In genomic region chr19:10568826-10569651, GRCh38 we compare ENCODE assay signal across 1 cellular context.
TF ChIP-seq lines count a peak whose summit lies in the region.

TSS of gene CDKN2D (minus strand) at chr19:10568979. CDS start at chr19:10568653, 326 bp downstream.

TF ChIP-seq in HepG2, 621 proteins besides CTCF, POLR2A, EP300 and RAD21 (continued from another document and continues in another):
- no peak for TF ChIP-seq RERE (CRISPR knock-in tag; IDR thresholded peaks at IDR 0.05; ENCODE audit: low read depth)
- peak; percentile 61; the same call in 1 of the 2 replicates for TF ChIP-seq ZFP91 (CRISPR knock-in tag; IDR thresholded peaks at IDR 0.05; ENCODE audit: borderline replicate concordance)
- TF ChIP-seq TGIF2 (CRISPR knock-in tag; IDR thresholded peaks at IDR 0.05), result peak; percentile 71; the same call in 1 of the 2 replicates
- no peak for TF ChIP-seq ZNF292 (CRISPR knock-in tag; IDR thresholded peaks at IDR 0.05; ENCODE audit: borderline replicate concordance, low read depth)
- no peak; the same call in 1 of the 2 replicates for TF ChIP-seq ZNF772 (CRISPR knock-in tag; IDR thresholded peaks at IDR 0.05)
- TF ChIP-seq ZNF720 (CRISPR knock-in tag; IDR thresholded peaks at IDR 0.05), result no peak
- no peak for TF ChIP-seq ZNF576 (CRISPR knock-in tag; IDR thresholded peaks at IDR 0.05)
- TF ChIP-seq KLF9 (CRISPR knock-in tag; IDR thresholded peaks at IDR 0.05; ENCODE audit: low read depth), result peak; percentile 72; the same call in 1 of the 2 replicates
- peak; percentile 55; the same call in 1 of the 2 replicates for TF ChIP-seq FOXP4 (CRISPR knock-in tag; IDR thresholded peaks at IDR 0.05)
- TF ChIP-seq HOXA5 (CRISPR knock-in tag; IDR thresholded peaks at IDR 0.05), result peak; percentile 60; the same call in 1 of the 2 replicates
- no peak for TF ChIP-seq STAT5B (CRISPR knock-in tag; IDR thresholded peaks at IDR 0.05)
- peak; percentile 97 for TF ChIP-seq MYPOP (CRISPR knock-in tag; IDR thresholded peaks at IDR 0.05)
- peak; percentile 75; the same call in 1 of the 2 replicates for TF ChIP-seq RXRB (CRISPR knock-in tag; IDR thresholded peaks at IDR 0.05; ENCODE audit: borderline replicate concordance)
- peak; percentile 94 for TF ChIP-seq BATF2 (CRISPR knock-in tag; IDR thresholded peaks at IDR 0.05)
- peak; percentile 91 for TF ChIP-seq MNT (IDR thresholded peaks at IDR 0.05)
- TF ChIP-seq HOXA3 (CRISPR knock-in tag; IDR thresholded peaks at IDR 0.05), result peak; percentile 84
- TF ChIP-seq MXI1 (IDR thresholded peaks at IDR 0.05; ENCODE audit: borderline replicate concordance, low read depth, low read length), result peak; percentile 90; the same call in 2 of the 3 replicates
- TF ChIP-seq CEBPG (CRISPR knock-in tag; IDR thresholded peaks at IDR 0.05), result peak; percentile 49; the same call in 1 of the 2 replicates
- 0 out of 2 replicates have a peak, but pooled peaks have one; percentile 47 for TF ChIP-seq NAIF1 (CRISPR knock-in tag; IDR thresholded peaks at IDR 0.05; ENCODE audit: borderline replicate concordance)
- TF ChIP-seq ZNF468 (CRISPR knock-in tag; IDR thresholded peaks at IDR 0.05), result no peak; the same call in 1 of the 2 replicates
- TF ChIP-seq FOXK1 (CRISPR knock-in tag; IDR thresholded peaks at IDR 0.05; ENCODE audit: borderline replicate concordance, low read depth), result peak; percentile 74; the same call in 1 of the 2 replicates
- TF ChIP-seq HHEX (CRISPR knock-in tag; IDR thresholded peaks at IDR 0.05), result no peak
- peak; percentile 62; the same call in 1 of the 2 replicates for TF ChIP-seq ZBTB34 (CRISPR knock-in tag; IDR thresholded peaks at IDR 0.05)
- TF ChIP-seq ZUFSP (CRISPR knock-in tag; IDR thresholded peaks at IDR 0.05; ENCODE audit: borderline replicate concordance), result no peak
- TF ChIP-seq RARA (CRISPR knock-in tag; IDR thresholded peaks at IDR 0.05), result peak; percentile 88
- no peak for TF ChIP-seq ZNF879 (CRISPR knock-in tag; IDR thresholded peaks at IDR 0.05)
- TF ChIP-seq ZNF562 (CRISPR knock-in tag; IDR thresholded peaks at IDR 0.05; ENCODE audit: borderline replicate concordance), result peak; percentile 82; the same call in 1 of the 2 replicates
- TF ChIP-seq PLSCR1 (CRISPR knock-in tag; IDR thresholded peaks at IDR 0.05; ENCODE audit: borderline replicate concordance), result no peak
- peak; percentile 99 for TF ChIP-seq RFXANK (CRISPR knock-in tag; IDR thresholded peaks at IDR 0.05)
- peak; percentile 34; the same call in 1 of the 2 replicates for TF ChIP-seq FOXA3 (CRISPR knock-in tag; IDR thresholded peaks at IDR 0.05)
- 0 out of 2 replicates have a peak, but pooled peaks have one; percentile 8 for TF ChIP-seq ZNF333 (CRISPR knock-in tag; IDR thresholded peaks at IDR 0.05; ENCODE audit: borderline replicate concordance)
- TF ChIP-seq ASH2L (IDR thresholded peaks at IDR 0.05; ENCODE audit: insufficient read length, low read depth, low read length), result peak; percentile 54
- TF ChIP-seq IRX3 (CRISPR knock-in tag; IDR thresholded peaks at IDR 0.05; ENCODE audit: borderline replicate concordance, low read depth), result peak; percentile 92; the same call in 1 of the 2 replicates
- peak; percentile 1; the same call in 1 of the 2 replicates for TF ChIP-seq MEIS2 (CRISPR knock-in tag; IDR thresholded peaks at IDR 0.05)
- peak; percentile 99 for TF ChIP-seq GMEB1 (CRISPR knock-in tag; IDR thresholded peaks at IDR 0.05; ENCODE audit: borderline replicate concordance)
- TF ChIP-seq REL (CRISPR knock-in tag; conservative IDR thresholded peaks at IDR 0.05), result peak; percentile 98
- 0 out of 2 replicates have a peak, but pooled peaks have one; percentile 29 for TF ChIP-seq SP1 (IDR thresholded peaks at IDR 0.05)
- peak; percentile 97 for TF ChIP-seq SP1 (CRISPR knock-in tag; IDR thresholded peaks at IDR 0.05)
- TF ChIP-seq ARID2 (CRISPR knock-in tag; IDR thresholded peaks at IDR 0.05; ENCODE audit: borderline replicate concordance), result peak; percentile 89; the same call in 1 of the 2 replicates
